ENCODE assay signal across 8 cellular contexts in the genomic region with DNA sequence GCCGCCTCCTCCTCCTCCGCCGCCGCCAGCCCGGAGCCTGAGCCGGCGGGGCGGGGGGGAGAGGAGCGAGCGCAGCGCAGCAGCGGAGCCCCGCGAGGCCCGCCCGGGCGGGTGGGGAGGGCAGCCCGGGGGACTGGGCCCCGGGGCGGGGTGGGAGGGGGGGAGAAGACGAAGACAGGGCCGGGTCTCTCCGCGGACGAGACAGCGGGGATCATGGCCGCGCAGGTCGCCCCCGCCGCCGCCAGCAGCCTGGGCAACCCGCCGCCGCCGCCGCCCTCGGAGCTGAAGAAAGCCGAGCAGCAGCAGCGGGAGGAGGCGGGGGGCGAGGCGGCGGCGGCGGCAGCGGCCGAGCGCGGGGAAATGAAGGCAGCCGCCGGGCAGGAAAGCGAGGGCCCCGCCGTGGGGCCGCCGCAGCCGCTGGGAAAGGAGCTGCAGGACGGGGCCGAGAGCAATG. TPM values are rescaled to one million over a fixed set of nuclear protein-coding genes. Genes with fewer than 3 reads are reported as not detected.
DNase-seq lines count a peak whose midpoint lies in the region; ATAC-seq, FAIRE-seq and TF ChIP-seq lines count a peak whose summit lies in the region.

No MANE protein-coding gene starts in this region.

- H3F3A ChIP-seq in OCI-LY1 (ENCODE audit: insufficient read depth, low read length) (no peaks in the 10 kb centered on the region), neural cell (ENCODE audit: insufficient read depth, low read length, poor library complexity, severe bottlenecking) (peaks cover 3% of the 10 kb centered on the region)

- H3K18ac ChIP-seq in H1 (ENCODE audit: extremely low read depth, low read length), result no peak overlapping the region

- TF ChIP-seq EP300 in H1 (IDR thresholded peaks at IDR 0.05; ENCODE audit: borderline replicate concordance in 1 of 2, low read depth in 2 of 2, low read length in 2 of 2), result no peak
- TF ChIP-seq EP300 in neural cell (conservative IDR thresholded peaks at IDR 0.05; ENCODE audit: poor library complexity, severe bottlenecking), result no peak

- H2BK120ac ChIP-seq in H1 (replicated peaks; ENCODE audit: low read depth, low read length), result no peak overlapping the region

- CTCF ChIA-PET in H1 (lab: Charles Lee; ENCODE audit: partially characterized antibody), result interaction anchor here (0.6 kb wide), 1 partner anchor 1197 kb away, joined by 3 read pairs; no protein-coding TSS in a partner anchor

- no peak overlapping the region for H4K5ac ChIP-seq in H1 (ENCODE audit: insufficient read length, low read depth, low read length)

- TF ChIP-seq CTCF in GM10266 (IDR thresholded peaks at IDR 0.05; ENCODE audit: control insufficient read depth, insufficient read depth, low read depth, missing control alignments) (no peak), OCI-LY1 (IDR thresholded peaks at IDR 0.05; ENCODE audit: low read length) (no peak), H1 (IDR thresholded peaks at IDR 0.05; ENCODE audit: control extremely low read depth in 1 of 3, insufficient read depth in 1 of 3, low read depth in 1 of 3, low read length in 3 of 3) (no peak), neural cell (IDR thresholded peaks at IDR 0.05; ENCODE audit: poor library complexity, severe bottlenecking) (no peak)

- H4K91ac ChIP-seq in H1 (replicated peaks; ENCODE audit: insufficient read length, low read length), result no peak overlapping the region

- peaks cover 16% of the 10 kb centered on the region for H3K23me2 ChIP-seq in H1 (ENCODE audit: low read depth, low read length)

- H3K4me1 ChIP-seq in OCI-LY1 (ENCODE audit: insufficient read depth, low read length, severe bottlenecking) (peaks cover 62% of the 10 kb centered on the region), H1 (replicated peaks in 1 of 4; ENCODE audit: control insufficient read depth in 3 of 4, insufficient read depth in 4 of 4, low read length in 3 of 4) (peaks cover 15 to 25% (median 19%) of the 10 kb centered on the region in 4 experiments; a peak in 6 of 7 replicates)

- peak overlapping the region; percentile 88 for H3K4me3 ChIP-seq in OCI-LY1 (ENCODE audit: low read depth, low read length, poor library complexity, severe bottlenecking)
- peak overlapping the region; percentile 88 to 95 (median 92) for H3K4me3 ChIP-seq in H1 (ENCODE audit: extremely low read depth in 1 of 4, insufficient read depth in 2 of 4, low read depth in 3 of 4, low read length in 4 of 4)
- peak overlapping the region; percentile 77 for H3K4me3 ChIP-seq in neural cell (ENCODE audit: low read length)

- peaks cover 2% of the 10 kb centered on the region; the same call in 1 of the 2 replicates for H3K79me1 ChIP-seq in H1 (ENCODE audit: low read depth, low read length)

- H3K56ac ChIP-seq in H1 (replicated peaks; ENCODE audit: insufficient read length, low read depth, low read length), result no peak overlapping the region

- DNase-seq in GM10266 (ENCODE audit: extremely low spot score) (peak; percentile 47), H1 (ENCODE audit: low read depth in 1 of 2, low spot score in 2 of 2) (no peak), amniotic stem cell (lab: John Stamatoyannopoulos, UW) (no peak)

- H4K8ac ChIP-seq in H1 (ENCODE audit: extremely low read depth, insufficient read depth, low read length), result peak overlapping the region; percentile 95

- TF ChIP-seq POLR2A in H1 (IDR thresholded peaks at IDR 0.05; ENCODE audit: control extremely low read depth in 1 of 2, low read depth in 2 of 2, low read length in 2 of 2) (0 out of 3 replicates have a peak, but pooled peaks of 1 of the 2 experiments have one; percentile 69), GM18505 (IDR thresholded peaks at IDR 0.05; ENCODE audit: borderline replicate concordance, extremely low read depth, insufficient read depth, insufficient read length) (no peak)

- TF ChIP-seq RAD21 in H1 (IDR thresholded peaks at IDR 0.05 in 1 of 2, conservative IDR thresholded peaks at IDR 0.05 in 1 of 2; ENCODE audit: low read depth in 2 of 2, low read length in 2 of 2), result no peak
- TF ChIP-seq RAD21 in neural cell (conservative IDR thresholded peaks at IDR 0.05), result no peak

- H3K79me2 ChIP-seq in OCI-LY1 (ENCODE audit: insufficient read depth, low read length) (peaks cover 50% of the 10 kb centered on the region), H1 (ENCODE audit: control insufficient read depth in 1 of 2, insufficient read depth in 2 of 2, low read length in 2 of 2) (peaks cover 42 to 49% of the 10 kb centered on the region in 2 experiments), neural cell (replicated peaks; ENCODE audit: insufficient read depth, low read length) (peaks cover 63% of the 10 kb centered on the region)

- H3K9me3 ChIP-seq in OCI-LY1 (ENCODE audit: low read length) (no peaks in the 10 kb centered on the region), H1 (ENCODE audit: insufficient read depth in 2 of 2, low read depth in 1 of 2, low read length in 1 of 2) (no peaks in the 10 kb centered on the region), neural cell (ENCODE audit: low read length) (no peaks in the 10 kb centered on the region)

- no peak overlapping the region for H3K4ac ChIP-seq in H1 (replicated peaks; ENCODE audit: insufficient read length, low read depth, low read length)

- H2BK15ac ChIP-seq in H1 (ENCODE audit: low read length), result no peak overlapping the region

- H3K9me2 ChIP-seq in OCI-LY1 (ENCODE audit: low read depth, low read length) (no peaks in the 10 kb centered on the region), neural cell (ENCODE audit: insufficient read depth, low read length) (no peaks in the 10 kb centered on the region)

- no CpG with 5 or more reads among the region's 60 CpGs for WGBS in H1 (ENCODE audit: extremely low coverage in 1 of 2, insufficient coverage in 1 of 2, insufficient read length in 1 of 2, insufficient replicate concordance in 2 of 2, low coverage in 1 of 2, low lambda C conversion rate in 2 of 2, missing lambda C conversion rate in 1 of 2), 2 experiments

- ATAC-seq in esophagus mucosa (no peak), GM18867 (IDR thresholded peaks at IDR 0.05; ENCODE audit: unreplicated experiment) (no peak), GM18505 (IDR thresholded peaks at IDR 0.05; ENCODE audit: unreplicated experiment) (no peak)

- H2BK12ac ChIP-seq in H1 (ENCODE audit: low read depth, low read length), result no peak overlapping the region

- H2AK5ac ChIP-seq in H1 (ENCODE audit: low read depth, low read length), result no peak overlapping the region

- no peak overlapping the region for H2BK5ac ChIP-seq in H1 (ENCODE audit: low read depth, low read length)

- H4K20me1 ChIP-seq in OCI-LY1 (ENCODE audit: insufficient read depth, low read length) (0 out of 2 replicates have a peak, but pooled peaks cover 4% of the 10 kb centered on the region), H1 (replicated peaks in 1 of 2; ENCODE audit: control insufficient read depth in 1 of 2, insufficient read depth in 2 of 2, low read length in 2 of 2) (peaks cover 18 to 23% of the 10 kb centered on the region in 2 experiments), neural cell (ENCODE audit: insufficient read depth) (peaks cover 30% of the 10 kb centered on the region)

- no peak overlapping the region for H3K14ac ChIP-seq in H1 (ENCODE audit: insufficient read length)

- POLR2A ChIA-PET in H1 (lab: Charles Lee; ENCODE audit: partially characterized antibody), result interaction anchor here (1.2 to 14.4 kb wide), 11 partner anchors 10 to 279 kb away, joined by 3 to 256 read pairs (median 5); a partner anchor contains a TSS

- no peak overlapping the region for H2AFZ ChIP-seq in OCI-LY1 (ENCODE audit: low read length)
- H2AFZ ChIP-seq in H1 (ENCODE audit: low read length), result no peak overlapping the region
- no peak overlapping the region for H2AFZ ChIP-seq in neural cell (ENCODE audit: low read depth, low read length)

- no peak overlapping the region for H3K23ac ChIP-seq in H1 (ENCODE audit: insufficient read length)

- no peaks in the 10 kb centered on the region for H3K27me3 ChIP-seq in OCI-LY1 (ENCODE audit: insufficient read depth, low read length)
- H3K27me3 ChIP-seq in H1 (replicated peaks in 1 of 4; ENCODE audit: control insufficient read depth in 3 of 4, extremely low read depth in 1 of 4, insufficient read depth in 3 of 4, low read length in 3 of 4), result no peaks in the 10 kb centered on the region
- H3K27me3 ChIP-seq in neural cell (ENCODE audit: insufficient read depth, low read depth, low read length), result no peaks in the 10 kb centered on the region

- FAIRE-seq in H1 (lab: Jason Lieb, UNC), result no peak

- peak overlapping the region; percentile 94 for H3K4me2 ChIP-seq in OCI-LY1 (ENCODE audit: low read length)
- peak overlapping the region in 1 of 2 experiments; percentile 87; a peak in 3 of 4 replicates for H3K4me2 ChIP-seq in H1 (ENCODE audit: insufficient read depth in 1 of 2, low read depth in 2 of 2, low read length in 2 of 2)
- no peak overlapping the region for H3K4me2 ChIP-seq in neural cell (ENCODE audit: low read length)

- H2BK20ac ChIP-seq in H1 (ENCODE audit: low read length), result no peak overlapping the region

- H3K9ac ChIP-seq in OCI-LY1 (ENCODE audit: low read length) (peak overlapping the region; percentile 97), H1 (replicated peaks in 1 of 4; ENCODE audit: extremely low read depth in 1 of 4, low read depth in 3 of 4, low read length in 3 of 4) (peak overlapping the region in 3 of 4 experiments; percentile 87 to 98 (median 89); a peak in 6 of 7 replicates), neural cell (ENCODE audit: low read length) (peak overlapping the region; percentile 98)

- H3K36me3 ChIP-seq in OCI-LY1 (ENCODE audit: insufficient read depth, low read length) (peaks cover 32% of the 10 kb centered on the region), H1 (ENCODE audit: control insufficient read depth in 2 of 4, insufficient read depth in 4 of 4, low read length in 3 of 4) (peaks cover 0 to 8% (median 0%) of the 10 kb centered on the region in 4 experiments; a peak in 2 of 8 replicates), neural cell (ENCODE audit: insufficient read depth, low read length) (no peaks in the 10 kb centered on the region)

- peak overlapping the region; percentile 79 for H3K27ac ChIP-seq in OCI-LY1 (ENCODE audit: low read depth, low read length, poor library complexity, severe bottlenecking)
- peak overlapping the region; percentile 91 for H3K27ac ChIP-seq in H1 (ENCODE audit: low read depth, low read length)
- peak overlapping the region; percentile 90 for H3K27ac ChIP-seq in neural cell (ENCODE audit: low read length)

TF ChIP-seq in neural cell, 6 proteins besides CTCF, POLR2A, EP300 and RAD21 (continues in another document):
- TF ChIP-seq MXI1 (conservative IDR thresholded peaks at IDR 0.05; ENCODE audit: poor library complexity, severe bottlenecking), result no peak

RNA-seq across cellular contexts. Expression of a gene that starts 0.4 kb away (rescaled TPM):
- 103 and 105 TPM in 2 replicates for total RNA-seq in H1 (2021; fragmentation: NEBNext Ultra II Directional; extraction: Animal tissue kit (Norgen Biotek cat#: 25700))
- 52.1 and 86.7 TPM in 2 replicates for polyA plus RNA-seq in H1 (2011; rRNA removed)
- 28.6 TPM for polyA plus RNA-seq in H1 (2011; cell fraction: cytosol; rRNA removed)
- polyA plus RNA-seq in H1 (2011; cell fraction: nucleus; rRNA removed), result 109 TPM
- 88.4 to 102 TPM (median 96.6 TPM) in 4 replicates for polyA plus RNA-seq in H1 (2012, experiment 1 of 2)
- 29.8 TPM for polyA plus RNA-seq in H1 (2012, experiment 2 of 2)
- polyA plus RNA-seq in H1 (2013, experiment 1 of 2), result 55.4 TPM
- 52.4 TPM for polyA plus RNA-seq in H1 (2013, experiment 2 of 2)
- polyA minus RNA-seq in H1 (2011; rRNA and poly(A)+ RNA removed), result 67.7 and 71.7 TPM in 2 replicates
- 90.5 TPM for polyA minus RNA-seq in H1 (2011; cell fraction: cytosol; rRNA and poly(A)+ RNA removed)
- 63.8 TPM for polyA minus RNA-seq in H1 (2011; cell fraction: nucleus; rRNA and poly(A)+ RNA removed)
- polyA plus RNA-seq in neural cell, result 13.2 and 16.2 TPM in 2 replicates
- 51.1 and 74.6 TPM in 2 replicates for polyA minus RNA-seq in neural cell
- 44.3 TPM for total RNA-seq in esophagus mucosa
